In genomic region chr14:102212356-102212755, GRCh38 we compare ENCODE assay signal across 1 cellular context.
TF ChIP-seq lines count a peak whose summit lies in the region.

No MANE protein-coding gene starts in this region.

TF ChIP-seq in GM23338, 12 proteins besides CTCF, POLR2A, EP300 and RAD21 (continued from another document):
- TF ChIP-seq ZNF462 (CRISPR knock-in tag; IDR thresholded peaks at IDR 0.05) (no peak), CREB1 (CRISPR knock-in tag; IDR thresholded peaks at IDR 0.05; ENCODE audit: low read depth) (no peak), ZNF114 (CRISPR knock-in tag; IDR thresholded peaks at IDR 0.05) (no peak), JUNB (IDR thresholded peaks at IDR 0.05; ENCODE audit: unreplicated experiment) (no peak)
